In genomic region chr19:5195587-5195986, GRCh38 we compare ENCODE assay signal across 1 cellular context.
TF ChIP-seq lines count a peak whose summit lies in the region.

No MANE protein-coding gene starts in this region.

TF ChIP-seq in HEK293, 187 proteins besides CTCF, POLR2A, EP300 and RAD21:
- 0 out of 2 replicates have a peak, but pooled peaks have one; percentile 43 for TF ChIP-seq ZNF121 (tag by site-specific recombination; IDR thresholded peaks at IDR 0.05)
